8 cellular contexts compared by ENCODE assay signal in genomic region chr2:85537600-85538506, GRCh38. TPM values are rescaled to one million over a fixed set of nuclear protein-coding genes. Genes with fewer than 3 reads are reported as not detected.
DNase-seq lines count a peak whose midpoint lies in the region; ATAC-seq and TF ChIP-seq lines count a peak whose summit lies in the region.

No MANE protein-coding gene starts in this region.

- H3K9me2 ChIP-seq in GM23248 (ENCODE audit: insufficient read depth) = no peaks in the 10 kb centered on the region

- H3K4me1 ChIP-seq in GM23248 (ENCODE audit: insufficient read depth) (peaks cover 30% of the 10 kb centered on the region), urinary bladder (ENCODE audit: insufficient read depth) (no peaks in the 10 kb centered on the region)

- peaks cover 25% of the 10 kb centered on the region for H3K36me3 ChIP-seq in GM23248 (ENCODE audit: low read depth)
- no peaks in the 10 kb centered on the region for H3K36me3 ChIP-seq in urinary bladder (ENCODE audit: insufficient read depth)

- H4K20me1 ChIP-seq in GM23248 (ENCODE audit: insufficient read depth) = peaks cover 26% of the 10 kb centered on the region

- intact Hi-C loops in activated T-helper 2 cell treated with anti-CD3 and anti-CD28 coated beads, Interferon-gamma antibody, Interleukin-2, Interleukin-4, amounts not matched to agents 10 μg/mL and 5 μg/mL and 100 μg/mL, durations not matched to agents 14 hours and 24 hours and 36 hours (cut with micrococcal nuclease) = loop anchor here (1.0 to 5.0 kb wide), 5 partner anchors 23 to 211 kb away; partner anchors contain the start of genes GGCX, TGOLN2 and TMEM150A

- no peaks in the 10 kb centered on the region for H3K9me3 ChIP-seq in GM23248 (ENCODE audit: low read depth)

- H3K4me2 ChIP-seq in GM23248 (ENCODE audit: unreplicated experiment) = peak overlapping the region; percentile 100

- in situ Hi-C loops in GM23248 (cut with MboI) = no loop called here

- H3K4me1 Mint-ChIP-seq in activated T-helper 2 cell treated with anti-CD3 and anti-CD28 coated beads, Interferon-gamma antibody, Interleukin-2, Interleukin-4, amounts not matched to agents 10 μg/mL and 5 μg/mL and 100 μg/mL, durations not matched to agents 14 hours and 24 hours and 36 hours (ENCODE audit: low read depth) = peaks cover 38% of the 10 kb centered on the region
- H3K4me1 Mint-ChIP-seq in natural killer cell treated with Interleukin-12 subunit alpha and Interleukin-12 subunit beta and Interleukin-15 and Interleukin-18, amount 100 ng/mL, for 72 hours (ENCODE audit: low read depth in 2 of 2) = peaks cover 38 to 42% of the 10 kb centered on the region in 2 donors

- no peak for ATAC-seq in natural killer cell treated with Interleukin-12 subunit alpha and Interleukin-12 subunit beta and Interleukin-15 and Interleukin-18, amount 100 ng/mL, for 72 hours

- H3K9ac ChIP-seq in GM23248 = peak overlapping the region; percentile 98

- DNase-seq in Ammon's horn (ENCODE audit: low spot score) = peak; percentile 73
- DNase-seq in GM23248 = peak; percentile 62
- peak; percentile 35 to 47 for DNase-seq in NOMO-1 (lab: John Stamatoyannopoulos, UW; ENCODE audit: unreplicated experiment in 2 of 2)
- peak; percentile 28 for DNase-seq in activated T-helper 2 cell treated with anti-CD3 and anti-CD28 coated beads, Interferon-gamma antibody, Interleukin-2, Interleukin-4, amounts not matched to agents 10 μg/mL and 5 μg/mL and 100 μg/mL, durations not matched to agents 14 hours and 24 hours and 36 hours (ENCODE audit: low spot score)
- peak; percentile 64 for DNase-seq in fibroblast of villous mesenchyme (ENCODE audit: low read depth)
- no peak for DNase-seq in natural killer cell treated with Interleukin-12 subunit alpha and Interleukin-12 subunit beta and Interleukin-15 and Interleukin-18, amount 100 ng/mL, for 72 hours (ENCODE audit: low spot score)
- DNase-seq in NCI-H1436 (lab: John Stamatoyannopoulos, UW) = no peak

- peak overlapping the region; percentile 92 for H3K4me3 ChIP-seq in GM23248
- H3K4me3 ChIP-seq in fibroblast of villous mesenchyme (ENCODE audit: low read depth, low read length) = peak overlapping the region; percentile 80
- peak overlapping the region; percentile 70 for H3K4me3 ChIP-seq in urinary bladder (ENCODE audit: low read depth, low read length)

- WGBS in GM23248 (ENCODE audit: low coverage in 1 of 2, low lambda C conversion rate in 2 of 2, missing lambda C conversion rate in 2 of 2), 2 experiments = 2 to 3% methylated on average over 35 of the region's 35 CpGs
- 2% methylated on average over 35 of the region's 35 CpGs for WGBS in urinary bladder

- H3K27ac ChIP-seq in GM23248 (peak overlapping the region; percentile 95), urinary bladder (ENCODE audit: low read depth) (peak overlapping the region; percentile 96)

- no peaks in the 10 kb centered on the region for H3K27me3 ChIP-seq in GM23248 (replicated peaks; ENCODE audit: insufficient read depth)

- no peaks in the 10 kb centered on the region for H3K9me3 Mint-ChIP-seq in activated T-helper 2 cell treated with anti-CD3 and anti-CD28 coated beads, Interferon-gamma antibody, Interleukin-2, Interleukin-4, amounts not matched to agents 10 μg/mL and 5 μg/mL and 100 μg/mL, durations not matched to agents 14 hours and 24 hours and 36 hours
- no peaks in the 10 kb centered on the region for H3K9me3 Mint-ChIP-seq in natural killer cell treated with Interleukin-12 subunit alpha and Interleukin-12 subunit beta and Interleukin-15 and Interleukin-18, amount 100 ng/mL, for 72 hours

- no peaks in the 10 kb centered on the region for H3K27me3 Mint-ChIP-seq in activated T-helper 2 cell treated with anti-CD3 and anti-CD28 coated beads, Interferon-gamma antibody, Interleukin-2, Interleukin-4, amounts not matched to agents 10 μg/mL and 5 μg/mL and 100 μg/mL, durations not matched to agents 14 hours and 24 hours and 36 hours (ENCODE audit: low read depth)
- no peaks in the 10 kb centered on the region for H3K27me3 Mint-ChIP-seq in natural killer cell treated with Interleukin-12 subunit alpha and Interleukin-12 subunit beta and Interleukin-15 and Interleukin-18, amount 100 ng/mL, for 72 hours

- peak overlapping the region; percentile 97 for H3K27ac Mint-ChIP-seq in activated T-helper 2 cell treated with anti-CD3 and anti-CD28 coated beads, Interferon-gamma antibody, Interleukin-2, Interleukin-4, amounts not matched to agents 10 μg/mL and 5 μg/mL and 100 μg/mL, durations not matched to agents 14 hours and 24 hours and 36 hours
- H3K27ac Mint-ChIP-seq in natural killer cell treated with Interleukin-12 subunit alpha and Interleukin-12 subunit beta and Interleukin-15 and Interleukin-18, amount 100 ng/mL, for 72 hours = peak overlapping the region; percentile 97

- H3K79me2 ChIP-seq in GM23248 (ENCODE audit: insufficient read depth) = peaks cover 56% of the 10 kb centered on the region

- peak overlapping the region; percentile 66 for H2AFZ ChIP-seq in GM23248

- no peak for TF ChIP-seq CTCF in fibroblast of villous mesenchyme (IDR thresholded peaks at IDR 0.05; ENCODE audit: insufficient read depth, low read depth, low read length)

- peaks cover 47% of the 10 kb centered on the region for H3K36me3 Mint-ChIP-seq in activated T-helper 2 cell treated with anti-CD3 and anti-CD28 coated beads, Interferon-gamma antibody, Interleukin-2, Interleukin-4, amounts not matched to agents 10 μg/mL and 5 μg/mL and 100 μg/mL, durations not matched to agents 14 hours and 24 hours and 36 hours (ENCODE audit: low read depth)
- H3K36me3 Mint-ChIP-seq in natural killer cell treated with Interleukin-12 subunit alpha and Interleukin-12 subunit beta and Interleukin-15 and Interleukin-18, amount 100 ng/mL, for 72 hours = peaks cover 29% of the 10 kb centered on the region

- peak overlapping the region; percentile 97 for H3K4me3 Mint-ChIP-seq in activated T-helper 2 cell treated with anti-CD3 and anti-CD28 coated beads, Interferon-gamma antibody, Interleukin-2, Interleukin-4, amounts not matched to agents 10 μg/mL and 5 μg/mL and 100 μg/mL, durations not matched to agents 14 hours and 24 hours and 36 hours (ENCODE audit: low read depth)
- H3K4me3 Mint-ChIP-seq in natural killer cell treated with Interleukin-12 subunit alpha and Interleukin-12 subunit beta and Interleukin-15 and Interleukin-18, amount 100 ng/mL, for 72 hours = peak overlapping the region; percentile 98

- peaks cover 47% of the 10 kb centered on the region for H3F3A ChIP-seq in GM23248 (ENCODE audit: insufficient read depth)

RNA-seq across cellular contexts. Expression of gene MAT2A, which starts 1.1 kb away (rescaled TPM):
- 104 and 125 TPM in 2 replicates for total RNA-seq in GM23248 (2014; rRNA removed; shearing (Covaris generic))
- polyA plus RNA-seq in GM23248 (2016; fragmentation: Nextera tagmentation; extraction: Ambion mirVana) = 193 and 217 TPM in 2 replicates
- total RNA-seq in activated T-helper 2 cell treated with anti-CD3 and anti-CD28 coated beads, Interferon-gamma antibody, Interleukin-2, Interleukin-4, amounts not matched to agents 10 μg/mL and 5 μg/mL and 100 μg/mL, durations not matched to agents 14 hours and 24 hours and 36 hours = 395 and 403 TPM in 2 replicates
- 113 and 124 TPM in 2 replicates for total RNA-seq in fibroblast of villous mesenchyme
- 100 to 1,000 TPM; 246 to 503 TPM for total RNA-seq in natural killer cell treated with Interleukin-12 subunit alpha and Interleukin-12 subunit beta and Interleukin-15 and Interleukin-18, amount 100 ng/mL, for 72 hours
- 94.8 TPM for total RNA-seq in urinary bladder
- 242 TPM for polyA plus RNA-seq in urinary bladder

RNA-seq across cellular contexts. Expression of gene GGCX, which starts 23.4 kb away (rescaled TPM):
- 74.7 and 81.3 TPM in 2 replicates for total RNA-seq in GM23248 (2014; rRNA removed; shearing (Covaris generic))
- polyA plus RNA-seq in GM23248 (2016; fragmentation: Nextera tagmentation; extraction: Ambion mirVana) = 62.7 and 65.4 TPM in 2 replicates
- 25.1 and 27.0 TPM in 2 replicates for total RNA-seq in activated T-helper 2 cell treated with anti-CD3 and anti-CD28 coated beads, Interferon-gamma antibody, Interleukin-2, Interleukin-4, amounts not matched to agents 10 μg/mL and 5 μg/mL and 100 μg/mL, durations not matched to agents 14 hours and 24 hours and 36 hours
- total RNA-seq in fibroblast of villous mesenchyme = 35.8 and 51.4 TPM in 2 replicates
- total RNA-seq in natural killer cell treated with Interleukin-12 subunit alpha and Interleukin-12 subunit beta and Interleukin-15 and Interleukin-18, amount 100 ng/mL, for 72 hours = 10 to 100 TPM; 24.9 to 37.1 TPM
- total RNA-seq in urinary bladder = 42.3 TPM
- 26.4 TPM for polyA plus RNA-seq in urinary bladder

RNA-seq across cellular contexts. Expression of gene VAMP8, which starts 39.5 kb away (rescaled TPM):
- 1.7 TPM in 1 of 2 replicates, not detected in the other for total RNA-seq in GM23248 (2014; rRNA removed; shearing (Covaris generic))
- polyA plus RNA-seq in GM23248 (2016; fragmentation: Nextera tagmentation; extraction: Ambion mirVana) (1.0 and 1.2 TPM in 2 replicates), urinary bladder (89.9 TPM)
- 99.7 and 101 TPM in 2 replicates for total RNA-seq in activated T-helper 2 cell treated with anti-CD3 and anti-CD28 coated beads, Interferon-gamma antibody, Interleukin-2, Interleukin-4, amounts not matched to agents 10 μg/mL and 5 μg/mL and 100 μg/mL, durations not matched to agents 14 hours and 24 hours and 36 hours
- total RNA-seq in fibroblast of villous mesenchyme (2.2 and 3.5 TPM in 2 replicates), urinary bladder (14.8 TPM)
- total RNA-seq in natural killer cell treated with Interleukin-12 subunit alpha and Interleukin-12 subunit beta and Interleukin-15 and Interleukin-18, amount 100 ng/mL, for 72 hours = 100 to 1,000 TPM in 1 of 2 donors, 10 to 100 TPM in 1; 83.2 to 160 TPM

RNA-seq across cellular contexts. Expression of gene VAMP5, which starts 46.4 kb away (rescaled TPM):
- 50.3 and 59.0 TPM in 2 replicates for total RNA-seq in GM23248 (2014; rRNA removed; shearing (Covaris generic))
- polyA plus RNA-seq in GM23248 (2016; fragmentation: Nextera tagmentation; extraction: Ambion mirVana) (287 and 289 TPM in 2 replicates), urinary bladder (157 TPM)
- 41.0 and 41.3 TPM in 2 replicates for total RNA-seq in activated T-helper 2 cell treated with anti-CD3 and anti-CD28 coated beads, Interferon-gamma antibody, Interleukin-2, Interleukin-4, amounts not matched to agents 10 μg/mL and 5 μg/mL and 100 μg/mL, durations not matched to agents 14 hours and 24 hours and 36 hours
- total RNA-seq in fibroblast of villous mesenchyme (18.1 and 22.9 TPM in 2 replicates), urinary bladder (8.0 TPM)
- total RNA-seq in natural killer cell treated with Interleukin-12 subunit alpha and Interleukin-12 subunit beta and Interleukin-15 and Interleukin-18, amount 100 ng/mL, for 72 hours = 10 to 100 TPM; 30.5 to 50.7 TPM

RNA-seq across cellular contexts. Expression of gene RNF181, which starts 57.7 kb away (rescaled TPM):
- 159 and 178 TPM in 2 replicates for total RNA-seq in GM23248 (2014; rRNA removed; shearing (Covaris generic))
- 294 and 308 TPM in 2 replicates for polyA plus RNA-seq in GM23248 (2016; fragmentation: Nextera tagmentation; extraction: Ambion mirVana)
- 130 and 134 TPM in 2 replicates for total RNA-seq in activated T-helper 2 cell treated with anti-CD3 and anti-CD28 coated beads, Interferon-gamma antibody, Interleukin-2, Interleukin-4, amounts not matched to agents 10 μg/mL and 5 μg/mL and 100 μg/mL, durations not matched to agents 14 hours and 24 hours and 36 hours
- total RNA-seq in fibroblast of villous mesenchyme = 130 and 221 TPM in 2 replicates
- total RNA-seq in natural killer cell treated with Interleukin-12 subunit alpha and Interleukin-12 subunit beta and Interleukin-15 and Interleukin-18, amount 100 ng/mL, for 72 hours = 100 to 1,000 TPM; 116 to 149 TPM
- total RNA-seq in urinary bladder = 71.6 TPM
- polyA plus RNA-seq in urinary bladder = 183 TPM

Comparison
In these comparisons a context has a peak if more than half of its experiments do, and no peak if none do; other contexts are left out.
1. DNase-seq: peak in Ammon's horn (single experiment), GM23248 (single experiment), NOMO-1 (2 of 2), activated T-helper 2 cell treated with anti-CD3 and anti-CD28 coated beads, Interferon-gamma antibody, Interleukin-2, Interleukin-4, amounts not matched to agents 10 μg/mL and 5 μg/mL and 100 μg/mL, durations not matched to agents 14 hours and 24 hours and 36 hours (single experiment) and fibroblast of villous mesenchyme (single experiment); none in natural killer cell treated with Interleukin-12 subunit alpha and Interleukin-12 subunit beta and Interleukin-15 and Interleukin-18, amount 100 ng/mL, for 72 hours (single experiment) and NCI-H1436 (single experiment).
2. Peak in every context shown above with its lines, with median percentiles within 50 percentile points of each other: H3K4me3 ChIP-seq.